In genomic region chr15:52569244-52569585, GRCh38 we compare ENCODE assay signal across 8 cellular contexts. TPM values are rescaled to one million over a fixed set of nuclear protein-coding genes. Genes with fewer than 3 reads are reported as not detected.
DNase-seq lines count a peak whose midpoint lies in the region; ATAC-seq and TF ChIP-seq lines count a peak whose summit lies in the region.

No MANE protein-coding gene starts in this region.

- POLR2A ChIA-PET in PC-3 (lab: Charles Lee; ENCODE audit: unreplicated experiment) = interaction anchor here (0.5 kb wide), 1 partner anchor 213 kb away, joined by 8 read pairs; no protein-coding TSS in a partner anchor

- H3K9me2 ChIP-seq in DOHH2 (replicated peaks; ENCODE audit: control insufficient read depth, low read length) (no peaks in the 10 kb centered on the region), PC-3 (replicated peaks; ENCODE audit: low read length) (no peaks in the 10 kb centered on the region)

- no peak for TF ChIP-seq CTCF in DOHH2 (IDR thresholded peaks at IDR 0.05; ENCODE audit: low read depth, low read length, poor library complexity, severe bottlenecking)
- no peak for TF ChIP-seq CTCF in PC-3 (conservative IDR thresholded peaks at IDR 0.05; ENCODE audit: low read depth, low read length)
- no peak for TF ChIP-seq CTCF in epithelial cell of proximal tubule (conservative IDR thresholded peaks at IDR 0.05; ENCODE audit: low read depth, low read length)

- H4K12ac ChIP-seq in trophoblast cell (ENCODE audit: low read depth, low read length) = peak overlapping the region; percentile 20

- H3K4me2 ChIP-seq in DOHH2 (ENCODE audit: low read length) = peak overlapping the region; percentile 64
- peak overlapping the region; percentile 90 for H3K4me2 ChIP-seq in PC-3 (ENCODE audit: low read length)
- H3K4me2 ChIP-seq in trophoblast cell (ENCODE audit: low read length) = peak overlapping the region; percentile 93

- H3K18ac ChIP-seq in trophoblast cell (ENCODE audit: low read length) = no peak overlapping the region

- H3K27ac ChIP-seq in DOHH2 (ENCODE audit: low read depth, low read length) = peak overlapping the region; percentile 75
- no peak overlapping the region for H3K27ac ChIP-seq in PC-3 (ENCODE audit: low read length)
- H3K27ac ChIP-seq in trophoblast cell (ENCODE audit: low read depth, low read length) = no peak overlapping the region

- no peak overlapping the region for H3K14ac ChIP-seq in trophoblast cell (ENCODE audit: low read length)

- intact Hi-C loops in PC-3 (cut with micrococcal nuclease) = loop anchor here (5.0 to 10.0 kb wide), 3 partner anchors 86 to 166 kb away; partner anchors contain the start of gene ATOSA

- H3K27me3 ChIP-seq in DOHH2 (ENCODE audit: control insufficient read depth, low read length) (no peaks in the 10 kb centered on the region), PC-3 (ENCODE audit: low read length) (no peaks in the 10 kb centered on the region), trophoblast cell (ENCODE audit: insufficient read depth, low read length) (no peaks in the 10 kb centered on the region)

- DNase-seq in PC-3 (no peak), epithelial cell of proximal tubule (ENCODE audit: low read depth) (no peak), trophoblast cell (no peak), NCI-H1092 treated with DMSO at 0.1 percent for 48 hours (lab: John Stamatoyannopoulos, UW) (no peak), NCI-H1436 treated with DMSO at 0.1 percent for 48 hours (lab: John Stamatoyannopoulos, UW) (no peak)

- H2BK120ac ChIP-seq in trophoblast cell (ENCODE audit: insufficient read depth, low read length, poor library complexity) = no peak overlapping the region

- H3K79me1 ChIP-seq in trophoblast cell (ENCODE audit: low read length) = peaks cover 12% of the 10 kb centered on the region

- H3K79me2 ChIP-seq in DOHH2 (ENCODE audit: control insufficient read depth, low read length) (peaks cover 46% of the 10 kb centered on the region), PC-3 (ENCODE audit: low read length) (peaks cover 47% of the 10 kb centered on the region), trophoblast cell (ENCODE audit: control insufficient read depth, insufficient read depth, low read length, poor library complexity) (peaks cover 18% of the 10 kb centered on the region)

- H3K9me3 ChIP-seq in DOHH2 (ENCODE audit: control insufficient read depth, insufficient read depth, low read length) (no peaks in the 10 kb centered on the region), PC-3 (ENCODE audit: low read length) (no peaks in the 10 kb centered on the region), trophoblast cell (ENCODE audit: insufficient read depth, low read depth, low read length) (no peaks in the 10 kb centered on the region)

- CTCF ChIA-PET in PC-3 (lab: Charles Lee) = interaction anchor here (1.0 kb wide), 1 partner anchor 312 kb away, joined by 5 read pairs; no protein-coding TSS in a partner anchor

- H3F3A ChIP-seq in DOHH2 (ENCODE audit: control insufficient read depth, insufficient read depth) (peaks cover 13% of the 10 kb centered on the region), PC-3 (ENCODE audit: low read length, unreplicated experiment) (no peaks in the 10 kb centered on the region)

- peak overlapping the region; percentile 82 for H4K8ac ChIP-seq in trophoblast cell (ENCODE audit: low read depth, low read length)

- peak overlapping the region; percentile 10 for H4K91ac ChIP-seq in trophoblast cell (ENCODE audit: low read depth, low read length)

- ATAC-seq in PC-3 (no peak; the same call in 1 of the 2 replicates), GM21367 (IDR thresholded peaks at IDR 0.05; ENCODE audit: unreplicated experiment) (no peak), GM19397 (IDR thresholded peaks at IDR 0.05; ENCODE audit: unreplicated experiment) (no peak)

- H4K20me1 ChIP-seq in DOHH2 (ENCODE audit: control insufficient read depth, insufficient read depth, low read depth, low read length) (peaks cover 24% of the 10 kb centered on the region; the same call in 1 of the 2 replicates), PC-3 (ENCODE audit: low read length) (peaks cover 29% of the 10 kb centered on the region)

- H3K4ac ChIP-seq in trophoblast cell (ENCODE audit: low read depth, low read length) = peak overlapping the region; percentile 1

- no peak overlapping the region for H3K23ac ChIP-seq in trophoblast cell (ENCODE audit: low read length)

- H2AFZ ChIP-seq in PC-3 (ENCODE audit: low read length) (peak overlapping the region; percentile 85), trophoblast cell (ENCODE audit: insufficient read depth, low read length, poor library complexity) (peak overlapping the region; percentile 85)

- H3K36me3 ChIP-seq in DOHH2 (ENCODE audit: control insufficient read depth, low read length) (peaks cover 33% of the 10 kb centered on the region), PC-3 (ENCODE audit: low read depth, low read length) (no peaks in the 10 kb centered on the region), trophoblast cell (ENCODE audit: control insufficient read depth in 1 of 2, insufficient read depth in 2 of 2, low read length in 2 of 2) (peaks cover 0 to under 1% of the 10 kb centered on the region in 2 experiments)

- no TSS peak for BruUV-seq in PC-3 (replicated peaks; lab: Mats Ljungman, UMichigan)

- H3K4me1 ChIP-seq in DOHH2 (ENCODE audit: control insufficient read depth, low read length) (peaks cover 33% of the 10 kb centered on the region), PC-3 (ENCODE audit: insufficient read depth, low read length) (peaks cover 6% of the 10 kb centered on the region; the same call in 1 of the 2 replicates), trophoblast cell (ENCODE audit: control insufficient read depth in 1 of 2, insufficient read depth in 2 of 2, low read length in 2 of 2) (peaks cover 3 to 5% of the 10 kb centered on the region in 2 experiments)

- H2AK5ac ChIP-seq in trophoblast cell (ENCODE audit: low read length) = no peak overlapping the region

- H2BK5ac ChIP-seq in trophoblast cell (ENCODE audit: low read depth, low read length, poor library complexity) = no peak overlapping the region

- no CpG with 5 or more reads among the region's 10 CpGs for WGBS in trophoblast cell (ENCODE audit: extremely low coverage, insufficient coverage, insufficient read length)

- H2BK12ac ChIP-seq in trophoblast cell (ENCODE audit: low read length) = no peak overlapping the region

- H3K4me3 ChIP-seq in DOHH2 (ENCODE audit: low read length) = peak overlapping the region; percentile 96
- H3K4me3 ChIP-seq in PC-3 (ENCODE audit: low read length) = peak overlapping the region; percentile 90; the same call in 1 of the 2 replicates
- peak overlapping the region; percentile 63 for H3K4me3 ChIP-seq in epithelial cell of proximal tubule (ENCODE audit: low read depth, low read length)
- H3K4me3 ChIP-seq in trophoblast cell (ENCODE audit: low read depth, low read length) = no peak overlapping the region

- H3K9ac ChIP-seq in PC-3 (ENCODE audit: low read length) = peak overlapping the region; percentile 100
- no peak overlapping the region for H3K9ac ChIP-seq in trophoblast cell (ENCODE audit: low read length)

RNA-seq across cellular contexts. Expression of gene ARPP19, which starts 0.4 kb away (rescaled TPM):
- total RNA-seq in PC-3 (2014; rRNA removed) (54.4 and 65.8 TPM in 2 replicates), epithelial cell of proximal tubule (104 and 118 TPM in 2 replicates)
- polyA plus RNA-seq in trophoblast cell (2013) = 70.2 and 72.1 TPM in 2 replicates

RNA-seq across cellular contexts. Expression of gene MYO5A, which starts 40.5 kb away (rescaled TPM):
- total RNA-seq in PC-3 (2014; rRNA removed) (42.1 and 55.7 TPM in 2 replicates), epithelial cell of proximal tubule (11.8 and 15.7 TPM in 2 replicates)
- 21.9 and 22.2 TPM in 2 replicates for polyA plus RNA-seq in trophoblast cell (2013)
